ENCODE assay signal across 1 cellular context in the genomic region with DNA sequence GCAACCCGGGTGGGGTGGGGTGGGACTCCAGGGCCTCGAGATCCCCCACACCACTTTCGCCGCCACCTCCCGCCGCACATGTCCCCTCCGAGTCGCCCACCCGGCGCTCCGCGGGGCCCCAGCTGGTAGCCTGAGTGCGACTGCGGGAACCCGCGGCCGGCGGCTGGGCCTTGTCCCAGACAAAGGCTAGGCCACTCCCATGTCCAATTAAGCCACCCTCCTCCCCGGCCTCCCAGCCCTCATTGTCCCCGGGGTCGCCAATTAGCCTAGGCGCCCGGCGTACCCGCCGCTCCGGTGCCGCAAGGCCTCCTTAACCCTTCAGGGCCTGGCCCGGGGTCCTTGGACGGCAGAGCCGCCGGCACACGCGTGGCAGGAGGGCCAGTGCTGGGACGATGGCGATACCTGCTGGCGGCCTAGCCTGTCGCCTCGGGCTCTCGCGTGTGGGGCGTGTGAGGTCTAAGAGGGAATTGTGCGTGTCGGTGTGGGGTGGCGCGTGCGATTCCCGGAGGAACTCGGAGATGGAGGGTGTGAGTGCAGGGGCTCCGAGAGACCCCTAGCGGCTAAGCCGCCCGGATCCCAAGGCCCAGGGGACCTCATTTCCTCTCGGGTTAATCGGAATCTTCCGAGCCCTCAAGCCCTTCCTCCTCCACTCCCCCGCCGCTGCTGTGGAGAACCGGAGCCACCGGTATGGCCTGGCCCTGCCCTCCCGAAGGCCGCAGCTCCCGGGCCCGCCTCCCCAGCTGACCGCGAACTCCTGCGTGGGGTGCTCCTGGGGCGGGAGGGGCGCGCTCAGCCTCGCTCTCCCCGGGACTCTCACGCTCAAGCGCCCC.
TF ChIP-seq lines count a peak whose summit lies in the region.

No MANE protein-coding gene starts in this region.

TF ChIP-seq in HepG2, 621 proteins besides CTCF, POLR2A, EP300 and RAD21:
- TF ChIP-seq BRCA1 (CRISPR knock-in tag; IDR thresholded peaks at IDR 0.05) (no peak), NFYC (CRISPR knock-in tag; IDR thresholded peaks at IDR 0.05) (no peak), DNMT1 (CRISPR knock-in tag; IDR thresholded peaks at IDR 0.05) (0 out of 2 replicates have a peak, but pooled peaks have one; percentile 27), ZNF772 (CRISPR knock-in tag; IDR thresholded peaks at IDR 0.05) (no peak), ZNF44 (CRISPR knock-in tag; IDR thresholded peaks at IDR 0.05) (no peak), FOXP1 (IDR thresholded peaks at IDR 0.05) (no peak), FOXP1 (CRISPR knock-in tag; IDR thresholded peaks at IDR 0.05) (no peak), SALL1 (CRISPR knock-in tag; IDR thresholded peaks at IDR 0.05) (no peak), ATF7-NPFF (CRISPR knock-in tag; IDR thresholded peaks at IDR 0.05; ENCODE audit: low read depth) (0 out of 2 replicates have a peak, but pooled peaks have one; percentile 25), DPF2 (CRISPR knock-in tag; IDR thresholded peaks at IDR 0.05; ENCODE audit: borderline replicate concordance, low read depth) (no peak), ZNF230 (CRISPR knock-in tag; IDR thresholded peaks at IDR 0.05) (no peak), RARG (CRISPR knock-in tag; IDR thresholded peaks at IDR 0.05; ENCODE audit: low read depth) (no peak), PCBP1 (IDR thresholded peaks at IDR 0.05; ENCODE audit: borderline replicate concordance, low read depth, low read length) (no peak), HNRNPK (IDR thresholded peaks at IDR 0.05; ENCODE audit: low read depth, low read length, poor library complexity, severe bottlenecking) (peak; percentile 27), ZNF510 (CRISPR knock-in tag; IDR thresholded peaks at IDR 0.05; ENCODE audit: low read depth) (no peak), HOXA3 (CRISPR knock-in tag; IDR thresholded peaks at IDR 0.05) (peak; percentile 63)
- TF ChIP-seq, protein P1, sequence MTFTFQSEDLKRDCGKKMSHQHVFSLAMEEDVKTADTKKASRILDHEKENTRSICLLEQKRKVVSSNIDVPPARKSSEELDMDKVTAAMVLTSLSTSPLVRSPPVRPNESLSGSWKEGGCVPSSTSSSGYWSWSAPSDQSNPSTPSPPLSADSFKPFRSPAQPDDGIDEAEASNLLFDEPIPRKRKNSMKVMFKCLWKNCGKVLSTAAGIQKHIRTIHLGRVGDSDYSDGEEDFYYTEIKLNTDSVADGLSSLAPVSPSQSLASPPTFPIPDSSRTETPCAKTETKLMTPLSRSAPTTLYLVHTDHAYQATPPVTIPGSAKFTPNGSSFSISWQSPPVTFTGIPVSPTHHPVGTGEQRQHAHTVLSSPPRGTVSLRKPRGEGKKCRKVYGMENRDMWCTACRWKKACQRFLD (CRISPR knock-in tag; IDR thresholded peaks at IDR 0.05; ENCODE audit: borderline replicate concordance), result no peak
- TF ChIP-seq, protein P2, sequence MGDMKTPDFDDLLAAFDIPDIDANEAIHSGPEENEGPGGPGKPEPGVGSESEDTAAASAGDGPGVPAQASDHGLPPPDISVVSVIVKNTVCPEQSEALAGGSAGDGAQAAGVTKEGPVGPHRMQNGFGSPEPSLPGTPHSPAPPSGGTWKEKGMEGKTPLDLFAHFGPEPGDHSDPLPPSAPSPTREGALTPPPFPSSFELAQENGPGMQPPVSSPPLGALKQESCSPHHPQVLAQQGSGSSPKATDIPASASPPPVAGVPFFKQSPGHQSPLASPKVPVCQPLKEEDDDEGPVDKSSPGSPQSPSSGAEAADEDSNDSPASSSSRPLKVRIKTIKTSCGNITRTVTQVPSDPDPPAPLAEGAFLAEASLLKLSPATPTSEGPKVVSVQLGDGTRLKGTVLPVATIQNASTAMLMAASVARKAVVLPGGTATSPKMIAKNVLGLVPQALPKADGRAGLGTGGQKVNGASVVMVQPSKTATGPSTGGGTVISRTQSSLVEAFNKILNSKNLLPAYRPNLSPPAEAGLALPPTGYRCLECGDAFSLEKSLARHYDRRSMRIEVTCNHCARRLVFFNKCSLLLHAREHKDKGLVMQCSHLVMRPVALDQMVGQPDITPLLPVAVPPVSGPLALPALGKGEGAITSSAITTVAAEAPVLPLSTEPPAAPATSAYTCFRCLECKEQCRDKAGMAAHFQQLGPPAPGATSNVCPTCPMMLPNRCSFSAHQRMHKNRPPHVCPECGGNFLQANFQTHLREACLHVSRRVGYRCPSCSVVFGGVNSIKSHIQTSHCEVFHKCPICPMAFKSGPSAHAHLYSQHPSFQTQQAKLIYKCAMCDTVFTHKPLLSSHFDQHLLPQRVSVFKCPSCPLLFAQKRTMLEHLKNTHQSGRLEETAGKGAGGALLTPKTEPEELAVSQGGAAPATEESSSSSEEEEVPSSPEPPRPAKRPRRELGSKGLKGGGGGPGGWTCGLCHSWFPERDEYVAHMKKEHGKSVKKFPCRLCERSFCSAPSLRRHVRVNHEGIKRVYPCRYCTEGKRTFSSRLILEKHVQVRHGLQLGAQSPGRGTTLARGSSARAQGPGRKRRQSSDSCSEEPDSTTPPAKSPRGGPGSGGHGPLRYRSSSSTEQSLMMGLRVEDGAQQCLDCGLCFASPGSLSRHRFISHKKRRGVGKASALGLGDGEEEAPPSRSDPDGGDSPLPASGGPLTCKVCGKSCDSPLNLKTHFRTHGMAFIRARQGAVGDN (CRISPR knock-in tag; IDR thresholded peaks at IDR 0.05), result no peak
- TF ChIP-seq, protein P3, sequence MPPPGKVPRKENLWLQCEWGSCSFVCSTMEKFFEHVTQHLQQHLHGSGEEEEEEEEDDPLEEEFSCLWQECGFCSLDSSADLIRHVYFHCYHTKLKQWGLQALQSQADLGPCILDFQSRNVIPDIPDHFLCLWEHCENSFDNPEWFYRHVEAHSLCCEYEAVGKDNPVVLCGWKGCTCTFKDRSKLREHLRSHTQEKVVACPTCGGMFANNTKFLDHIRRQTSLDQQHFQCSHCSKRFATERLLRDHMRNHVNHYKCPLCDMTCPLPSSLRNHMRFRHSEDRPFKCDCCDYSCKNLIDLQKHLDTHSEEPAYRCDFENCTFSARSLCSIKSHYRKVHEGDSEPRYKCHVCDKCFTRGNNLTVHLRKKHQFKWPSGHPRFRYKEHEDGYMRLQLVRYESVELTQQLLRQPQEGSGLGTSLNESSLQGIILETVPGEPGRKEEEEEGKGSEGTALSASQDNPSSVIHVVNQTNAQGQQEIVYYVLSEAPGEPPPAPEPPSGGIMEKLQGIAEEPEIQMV (CRISPR knock-in tag; IDR thresholded peaks at IDR 0.05; ENCODE audit: low read depth), result no peak; the same call in 1 of the 2 replicates
- TF ChIP-seq, protein P4, sequence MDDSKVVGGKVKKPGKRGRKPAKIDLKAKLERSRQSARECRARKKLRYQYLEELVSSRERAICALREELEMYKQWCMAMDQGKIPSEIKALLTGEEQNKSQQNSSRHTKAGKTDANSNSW (CRISPR knock-in tag; IDR thresholded peaks at IDR 0.05; ENCODE audit: borderline replicate concordance), result no peak
- TF ChIP-seq, protein P5, sequence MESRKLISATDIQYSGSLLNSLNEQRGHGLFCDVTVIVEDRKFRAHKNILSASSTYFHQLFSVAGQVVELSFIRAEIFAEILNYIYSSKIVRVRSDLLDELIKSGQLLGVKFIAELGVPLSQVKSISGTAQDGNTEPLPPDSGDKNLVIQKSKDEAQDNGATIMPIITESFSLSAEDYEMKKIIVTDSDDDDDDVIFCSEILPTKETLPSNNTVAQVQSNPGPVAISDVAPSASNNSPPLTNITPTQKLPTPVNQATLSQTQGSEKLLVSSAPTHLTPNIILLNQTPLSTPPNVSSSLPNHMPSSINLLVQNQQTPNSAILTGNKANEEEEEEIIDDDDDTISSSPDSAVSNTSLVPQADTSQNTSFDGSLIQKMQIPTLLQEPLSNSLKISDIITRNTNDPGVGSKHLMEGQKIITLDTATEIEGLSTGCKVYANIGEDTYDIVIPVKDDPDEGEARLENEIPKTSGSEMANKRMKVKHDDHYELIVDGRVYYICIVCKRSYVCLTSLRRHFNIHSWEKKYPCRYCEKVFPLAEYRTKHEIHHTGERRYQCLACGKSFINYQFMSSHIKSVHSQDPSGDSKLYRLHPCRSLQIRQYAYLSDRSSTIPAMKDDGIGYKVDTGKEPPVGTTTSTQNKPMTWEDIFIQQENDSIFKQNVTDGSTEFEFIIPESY (CRISPR knock-in tag; IDR thresholded peaks at IDR 0.05), result peak; percentile 73
- TF ChIP-seq, protein P6, sequence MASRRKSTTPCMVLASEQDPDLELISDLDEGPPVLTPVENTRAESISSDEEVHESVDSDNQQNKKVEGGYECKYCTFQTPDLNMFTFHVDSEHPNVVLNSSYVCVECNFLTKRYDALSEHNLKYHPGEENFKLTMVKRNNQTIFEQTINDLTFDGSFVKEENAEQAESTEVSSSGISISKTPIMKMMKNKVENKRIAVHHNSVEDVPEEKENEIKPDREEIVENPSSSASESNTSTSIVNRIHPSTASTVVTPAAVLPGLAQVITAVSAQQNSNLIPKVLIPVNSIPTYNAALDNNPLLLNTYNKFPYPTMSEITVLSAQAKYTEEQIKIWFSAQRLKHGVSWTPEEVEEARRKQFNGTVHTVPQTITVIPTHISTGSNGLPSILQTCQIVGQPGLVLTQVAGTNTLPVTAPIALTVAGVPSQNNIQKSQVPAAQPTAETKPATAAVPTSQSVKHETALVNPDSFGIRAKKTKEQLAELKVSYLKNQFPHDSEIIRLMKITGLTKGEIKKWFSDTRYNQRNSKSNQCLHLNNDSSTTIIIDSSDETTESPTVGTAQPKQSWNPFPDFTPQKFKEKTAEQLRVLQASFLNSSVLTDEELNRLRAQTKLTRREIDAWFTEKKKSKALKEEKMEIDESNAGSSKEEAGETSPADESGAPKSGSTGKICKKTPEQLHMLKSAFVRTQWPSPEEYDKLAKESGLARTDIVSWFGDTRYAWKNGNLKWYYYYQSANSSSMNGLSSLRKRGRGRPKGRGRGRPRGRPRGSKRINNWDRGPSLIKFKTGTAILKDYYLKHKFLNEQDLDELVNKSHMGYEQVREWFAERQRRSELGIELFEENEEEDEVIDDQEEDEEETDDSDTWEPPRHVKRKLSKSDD (CRISPR knock-in tag; IDR thresholded peaks at IDR 0.05; ENCODE audit: low read depth), result 0 out of 2 replicates have a peak, but pooled peaks have one; percentile 63
TF ChIP-seq in HepG2: peak in this region for 6.
